Comparison of ENCODE assay signal across 17 cellular contexts in the genomic region with DNA sequence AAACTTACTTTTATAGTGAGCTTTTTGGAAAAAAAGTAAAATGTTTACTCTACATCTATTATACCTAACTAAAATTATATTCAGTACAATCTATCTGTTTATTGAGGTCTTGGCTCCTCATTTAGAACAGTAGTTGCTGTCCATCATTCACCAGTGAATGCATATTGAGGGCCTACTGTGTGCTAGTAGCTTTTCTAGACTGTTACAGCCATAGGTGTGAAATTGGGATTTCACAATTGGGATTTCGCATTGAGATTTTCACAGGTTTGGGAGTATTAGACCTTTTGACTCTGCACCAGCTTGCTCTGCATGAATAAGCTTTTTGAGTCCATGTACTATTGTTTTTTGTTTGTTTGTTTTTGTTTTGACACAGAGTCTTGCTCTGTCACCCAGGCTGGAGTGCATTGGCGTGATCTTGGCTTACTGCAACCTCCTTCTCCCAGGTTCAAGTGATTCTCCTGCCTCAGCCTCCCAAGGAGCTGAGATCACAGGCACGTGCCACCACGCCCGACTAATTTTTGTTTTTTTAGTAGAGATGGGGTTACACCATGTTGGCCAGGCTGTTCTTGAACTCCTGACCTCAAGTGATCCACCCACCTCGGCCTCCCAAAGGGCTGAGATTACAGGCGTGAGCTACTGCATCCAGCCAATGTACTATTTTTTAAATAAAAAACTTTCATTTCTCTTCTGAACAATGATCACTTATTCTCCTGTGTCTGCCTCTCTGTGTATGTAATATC. TPM values are rescaled to one million over a fixed set of nuclear protein-coding genes. Genes with fewer than 3 reads are reported as not detected.
DNase-seq lines count a peak whose midpoint lies in the region; ATAC-seq and TF ChIP-seq lines count a peak whose summit lies in the region.
"Had no signal": no experiment of that assay in that cellular context is flagged by ENCODE, and none has a peak within 500 bp of the region (broad histone marks: within the 10 kb centered on the region; RNA-seq: fewer than 3 reads in every experiment).

No MANE protein-coding gene starts in this region.

- TF ChIP-seq POLR2A in tibial nerve (IDR thresholded peaks at IDR 0.05) = no peak

- H3K27ac ChIP-seq in heart right ventricle = peak overlapping the region in 2 of 10 donors; percentile 12 to 21
- H3K27ac ChIP-seq in Panc1 (ENCODE audit: low read length) = peak overlapping the region; percentile 100
- H3K27ac ChIP-seq in tibial nerve = peak overlapping the region in 1 of 4 donors; percentile 38

- peaks cover 62% of the 10 kb centered on the region for H3K4me1 Mint-ChIP-seq in mesothelial cell of epicardium

- H3K27me3 Mint-ChIP-seq in mesothelial cell of epicardium (ENCODE audit: low read depth) = no peaks in the 10 kb centered on the region

- CTCF ChIA-PET in Panc1 (lab: Charles Lee) = interaction anchor here (0.6 kb wide), 1 partner anchor 10 kb away, joined by 5 read pairs; no protein-coding TSS in a partner anchor

- WGBS in heart right ventricle, 2 donors = 64 to 78% methylated on average over 7 of the region's 7 CpGs
- WGBS in tibial nerve, 2 donors = 45 to 46% methylated on average over 7 of the region's 7 CpGs

- DNase-seq in Right ventricle myocardium superior = peak; percentile 53
- no peak for DNase-seq in heart right ventricle
- DNase-seq in Panc1 (ENCODE audit: low read depth, low spot score) = no peak
- DNase-seq in mesothelial cell of epicardium (ENCODE audit: low spot score in 2 of 2, unreplicated experiment in 2 of 2) = no peak
- peak; percentile 50 to 59 for DNase-seq in tibial nerve (ENCODE audit: low spot score in 2 of 2)
- DNase-seq in posterior cingulate gyrus = no peak
- DNase-seq in putamen (ENCODE audit: low spot score) = no peak
- DNase-seq: AML-193; CD4-positive, CD25-positive, alpha-beta regulatory T cell; DND-41; GDM1; HCEC 1CT; NCI-H146; NCI-H2227 treated with DMSO at 0.1 percent for 48 hours; NCI-H526 had no signal

- no peaks in the 10 kb centered on the region for H3K9me3 ChIP-seq in heart right ventricle
- H3K9me3 ChIP-seq in Panc1 (ENCODE audit: control insufficient read depth, insufficient read depth, low read depth, low read length) = no peaks in the 10 kb centered on the region
- H3K9me3 ChIP-seq in tibial nerve = no peaks in the 10 kb centered on the region

- H3K36me3 Mint-ChIP-seq in mesothelial cell of epicardium = no peaks in the 10 kb centered on the region
- H3K36me3 Mint-ChIP-seq: CD4-positive, CD25-positive, alpha-beta regulatory T cell had no signal

- H3K27me3 ChIP-seq in heart right ventricle (peaks cover 0 to 4% (median 0%) of the 10 kb centered on the region in 7 donors), Panc1 (ENCODE audit: control insufficient read depth, insufficient read depth, low read length) (no peaks in the 10 kb centered on the region), tibial nerve (no peaks in the 10 kb centered on the region)

- no TSS peak for BruUV-seq in Panc1 (replicated peaks; lab: Mats Ljungman, UMichigan)

- POLR2A ChIA-PET in Panc1 (lab: Charles Lee) = interaction anchor here (0.6 kb wide), 4 partner anchors 9 to 151 kb away, joined by 3 to 6 read pairs (median 5); no protein-coding TSS in a partner anchor

- ATAC-seq in Right ventricle myocardium superior (ENCODE audit: poor library complexity) = peak; percentile 26
- no peak for ATAC-seq in heart right ventricle
- ATAC-seq in Panc1 = no peak
- no peak for ATAC-seq in GM21723 (IDR thresholded peaks at IDR 0.05; ENCODE audit: unreplicated experiment)

- peak overlapping the region; percentile 72 for H3K27ac Mint-ChIP-seq in mesothelial cell of epicardium

- intact Hi-C loops in Right ventricle myocardium superior (cut with DNase I) (no loop called here), heart right ventricle (cut with DNase I) (loop anchor here in 1 of 10 donors (10.0 kb wide), 1 partner anchor 62 kb away; no protein-coding TSS in a partner anchor), Panc1 (cut with micrococcal nuclease; ENCODE audit: unreplicated experiment) (loop anchor here (5.0 kb wide), 1 partner anchor 46 kb away; a partner anchor contains a TSS), posterior cingulate gyrus (cut with DNase I) (no loop called here)

- TF ChIP-seq CTCF in heart right ventricle (IDR thresholded peaks at IDR 0.05) (no peak), Panc1 (IDR thresholded peaks at IDR 0.05) (no peak), mesothelial cell of epicardium (IDR thresholded peaks at IDR 0.05; ENCODE audit: unreplicated experiment) (no peak), tibial nerve (IDR thresholded peaks at IDR 0.05) (no peak)

- H3K4me3 ChIP-seq in heart right ventricle (no peak overlapping the region), Panc1 (ENCODE audit: low read depth in 2 of 2, low read length in 2 of 2) (no peak overlapping the region), tibial nerve (no peak overlapping the region)

- H3K9me3 Mint-ChIP-seq in mesothelial cell of epicardium = no peaks in the 10 kb centered on the region
- H3K9me3 Mint-ChIP-seq: CD4-positive, CD25-positive, alpha-beta regulatory T cell had no signal

- no peak overlapping the region for H3K4me3 Mint-ChIP-seq in mesothelial cell of epicardium
- H3K4me3 Mint-ChIP-seq: CD4-positive, CD25-positive, alpha-beta regulatory T cell had no signal

- H3K4me1 ChIP-seq in heart right ventricle (peaks cover 0 to 31% (median 19%) of the 10 kb centered on the region in 9 donors), Panc1 (ENCODE audit: control insufficient read depth, insufficient read depth, low read length) (peaks cover 80% of the 10 kb centered on the region), tibial nerve (peaks cover 0 to 34% (median 0%) of the 10 kb centered on the region in 4 donors)

- no peaks in the 10 kb centered on the region for H3K36me3 ChIP-seq in heart right ventricle
- no peaks in the 10 kb centered on the region for H3K36me3 ChIP-seq in Panc1 (ENCODE audit: control insufficient read depth, insufficient read depth, low read length)
- no peaks in the 10 kb centered on the region for H3K36me3 ChIP-seq in tibial nerve

- in situ Hi-C loops in Panc1 (cut with HindIII; ENCODE audit: low pct_unique_long_range_greater_than_20kb, low sequenced_read_pairs) = no loop called here

- TF ChIP-seq EP300 in tibial nerve (IDR thresholded peaks at IDR 0.05) = peak in 1 of 2 donors; percentile 60

RNA-seq across cellular contexts. Expression of a gene that starts 47.2 kb away (rescaled TPM):
- total RNA-seq in Right ventricle myocardium superior = 11.1 TPM
- total RNA-seq in heart right ventricle = 10 to 100 TPM in 5 of 10 donors, 1 to 10 TPM in 5; 5.8 to 15.9 (median 10.0) TPM
- polyA plus RNA-seq in heart right ventricle = 10 to 100 TPM in 1 of 2 donors, 1 to 10 TPM in 1; 6.5 to 17.5 TPM
- 299 TPM for total RNA-seq in Panc1 (2021; ENCODE audit: unreplicated experiment)
- 276 TPM for polyA plus RNA-seq in Panc1 (2012; ENCODE audit: insufficient read length)
- 124 to 134 TPM (median 130 TPM) in 3 replicates for total RNA-seq in mesothelial cell of epicardium
- 100 to 1,000 TPM in 2 of 4 donors, 10 to 100 TPM in 2; 63.9 to 152 (median 95.9) TPM for total RNA-seq in tibial nerve
- total RNA-seq: OCI-LY7 had no signal

Comparison
In these comparisons a context has a peak if more than half of its experiments do, and no peak if none do; other contexts are left out.
1. DNase-seq: peak in Right ventricle myocardium superior (single experiment) and tibial nerve (2 of 2); none in heart right ventricle (0 of 2), Panc1 (single experiment), mesothelial cell of epicardium (0 of 2), posterior cingulate gyrus (0 of 10) and putamen (single experiment).